In the genomic region with DNA sequence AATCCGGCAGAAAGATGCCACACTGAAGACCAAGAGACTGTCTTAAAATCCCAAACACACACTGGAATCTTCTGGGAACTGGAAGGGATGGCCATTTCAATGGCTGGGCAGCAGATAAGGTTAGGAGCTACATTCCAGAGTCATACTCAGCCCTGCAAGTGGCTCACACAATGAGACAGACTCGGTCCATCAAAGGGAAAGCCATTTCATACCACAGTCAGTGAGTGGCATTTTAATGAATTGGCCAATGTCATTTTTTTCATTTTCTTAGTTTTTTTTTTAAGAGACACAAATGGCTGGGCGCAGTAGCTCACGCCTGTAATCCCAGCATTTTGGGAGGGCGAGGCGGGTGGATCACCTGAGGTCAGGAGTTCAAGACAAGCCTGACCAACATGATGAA, we compare ENCODE assay signal across 35 cellular contexts.
"Had no signal": no experiment of that assay in that cellular context is flagged by ENCODE, and none has a peak within 500 bp of the region (broad histone marks: within the 10 kb centered on the region; RNA-seq: fewer than 3 reads in every experiment).

No MANE protein-coding gene starts in this region.

- H3K27ac ChIP-seq: body of pancreas, brain microvascular endothelial cell, breast epithelium, VCaP had no signal

- H3K4me1 ChIP-seq: body of pancreas, breast epithelium had no signal

- H3K4me3 Mint-ChIP-seq: activated CD4-positive, alpha-beta memory T cell treated with anti-CD3 and anti-CD28 coated beads, Interleukin-2, amount 10 ng/mL, durations not matched to agents 7 days and 5 days; activated CD4-positive, alpha-beta T cell treated with anti-CD3 and anti-CD28 coated beads for 36 hours; activated CD4-positive, alpha-beta T cell treated with anti-CD3 and anti-CD28 coated beads, Interleukin-2, amount 10 ng/mL, durations not matched to agents 7 days and 5 days; activated CD8-positive, alpha-beta memory T cell treated with anti-CD3 and anti-CD28 coated beads, Interleukin-2, amount 10 ng/mL, durations not matched to agents 7 days and 5 days; activated CD8-positive, alpha-beta T cell treated with anti-CD3 and anti-CD28 coated beads, Interleukin-2, amount 10 ng/mL, durations not matched to agents 7 days and 5 days; activated naive CD4-positive, alpha-beta T cell treated with anti-CD3 and anti-CD28 coated beads, Interleukin-2, amount 10 ng/mL, durations not matched to agents 7 days and 5 days; activated naive CD4-positive, alpha-beta T cell treated with anti-CD3 and anti-CD28 coated beads, Interleukin-2, amount 50 U/mL, for 24 hours; activated naive CD8-positive, alpha-beta T cell; activated naive CD8-positive, alpha-beta T cell treated with anti-CD3 and anti-CD28 coated beads, Interleukin-2, amount 10 ng/mL, durations not matched to agents 7 days and 5 days; activated naive CD8-positive, alpha-beta T cell treated with anti-CD3 and anti-CD28 coated beads, Interleukin-2, amount 50 U/mL, for 24 hours; activated T-cell treated with anti-CD3 and anti-CD28 coated beads, Interleukin-2, amount 50 U/mL, for 24 hours; T-helper 1 cell treated with Interleukin-12 subunit alpha and Interleukin-12 subunit beta and Interleukin-4 antibody, amounts not matched to agents 30 μg/mL and 1 μg/mL, for 36 hours; T-helper 2 cell treated with Interferon-gamma antibody and Interleukin-4, amounts not matched to agents 5 μg/mL and 100 μg/mL, for 36 hours had no signal

- H3K4me1 Mint-ChIP-seq: activated CD8-positive, alpha-beta memory T cell treated with anti-CD3 and anti-CD28 coated beads, Interleukin-2, amount 10 ng/mL, durations not matched to agents 7 days and 5 days had no signal

- H3K9me3 ChIP-seq: body of pancreas, breast epithelium had no signal

- H3K36me3 Mint-ChIP-seq: activated naive CD4-positive, alpha-beta T cell treated with anti-CD3 and anti-CD28 coated beads, Interleukin-2, amount 50 U/mL, for 24 hours; activated naive CD8-positive, alpha-beta T cell had no signal

- DNase-seq: activated CD4-positive, alpha-beta memory T cell treated with anti-CD3 and anti-CD28 coated beads, Interleukin-2, amount 10 ng/mL, durations not matched to agents 7 days and 5 days; activated CD4-positive, alpha-beta T cell treated with anti-CD3 and anti-CD28 coated beads for 1 hour; activated CD4-positive, alpha-beta T cell treated with anti-CD3 and anti-CD28 coated beads for 36 hours; activated CD4-positive, alpha-beta T cell treated with anti-CD3 and anti-CD28 coated beads for 48 hours; activated CD4-positive, alpha-beta T cell treated with anti-CD3 and anti-CD28 coated beads, Interleukin-2, amount 10 ng/mL, durations not matched to agents 7 days and 5 days; activated CD4-positive, alpha-beta T cell treated with anti-CD3 and anti-CD28 coated beads, Interleukin-2, amount 50 U/mL, for 48 hours; activated CD4-positive, CD25-positive, alpha-beta regulatory T cell; activated CD8-positive, alpha-beta memory T cell treated with anti-CD3 and anti-CD28 coated beads for 24 hours; activated CD8-positive, alpha-beta memory T cell treated with anti-CD3 and anti-CD28 coated beads, Interleukin-2, amount 10 ng/mL, durations not matched to agents 7 days and 5 days; activated CD8-positive, alpha-beta memory T cell treated with anti-CD3 and anti-CD28 coated beads, Interleukin-2, amount 50 U/mL, for 48 hours; activated CD8-positive, alpha-beta T cell treated with anti-CD3 and anti-CD28 coated beads, Interleukin-2, amount 10 ng/mL, durations not matched to agents 7 days and 5 days; activated effector memory CD4-positive, alpha-beta T cell treated with Interleukin-2 at 50 U/mL for 16 hours; activated gamma-delta T cell; activated naive CD4-positive, alpha-beta T cell treated with anti-CD3 and anti-CD28 coated beads, Interleukin-2, amount 10 ng/mL, durations not matched to agents 7 days and 5 days; activated naive CD4-positive, alpha-beta T cell treated with Interleukin-2 at 50 U/mL for 16 hours; activated naive CD8-positive, alpha-beta T cell treated with anti-CD3 and anti-CD28 coated beads, Interleukin-2, amount 10 ng/mL, durations not matched to agents 7 days and 5 days; activated naive CD8-positive, alpha-beta T cell treated with anti-CD3 and anti-CD28 coated beads, Interleukin-2, amount 50 U/mL, for 24 hours; activated T-cell treated with anti-CD3 and anti-CD28 coated beads, Interleukin-2, amount 50 U/mL, for 24 hours; activated T-cell treated with anti-CD3 and anti-CD28 coated beads, Interleukin-2, amount 50 U/mL, for 48 hours; amniotic stem cell; aorta; body of pancreas; brain microvascular endothelial cell; central memory CD4-positive, alpha-beta T cell; T-helper 1 cell; T-helper 2 cell; T-helper 9 cell had no signal

- H3K27ac Mint-ChIP-seq: activated CD4-positive, alpha-beta memory T cell treated with anti-CD3 and anti-CD28 coated beads, Interleukin-2, amount 10 ng/mL, durations not matched to agents 7 days and 5 days; activated CD4-positive, alpha-beta T cell treated with anti-CD3 and anti-CD28 coated beads for 36 hours; activated CD4-positive, alpha-beta T cell treated with anti-CD3 and anti-CD28 coated beads, Interleukin-2, amount 10 ng/mL, durations not matched to agents 7 days and 5 days; activated CD8-positive, alpha-beta memory T cell treated with anti-CD3 and anti-CD28 coated beads, Interleukin-2, amount 10 ng/mL, durations not matched to agents 7 days and 5 days; activated CD8-positive, alpha-beta T cell treated with anti-CD3 and anti-CD28 coated beads, Interleukin-2, amount 10 ng/mL, durations not matched to agents 7 days and 5 days; activated naive CD4-positive, alpha-beta T cell treated with anti-CD3 and anti-CD28 coated beads, Interleukin-2, amount 10 ng/mL, durations not matched to agents 7 days and 5 days; activated naive CD4-positive, alpha-beta T cell treated with anti-CD3 and anti-CD28 coated beads, Interleukin-2, amount 50 U/mL, for 24 hours; activated naive CD8-positive, alpha-beta T cell; activated naive CD8-positive, alpha-beta T cell treated with anti-CD3 and anti-CD28 coated beads, Interleukin-2, amount 10 ng/mL, durations not matched to agents 7 days and 5 days; activated naive CD8-positive, alpha-beta T cell treated with anti-CD3 and anti-CD28 coated beads, Interleukin-2, amount 50 U/mL, for 24 hours; activated T-cell treated with anti-CD3 and anti-CD28 coated beads, Interleukin-2, amount 50 U/mL, for 24 hours; activated T-helper 2 cell treated with anti-CD3 and anti-CD28 coated beads, Interferon-gamma antibody, Interleukin-2, Interleukin-4, amounts not matched to agents 10 μg/mL and 5 μg/mL and 100 μg/mL, durations not matched to agents 14 hours and 24 hours and 36 hours; T-helper 1 cell treated with Interleukin-12 subunit alpha and Interleukin-12 subunit beta and Interleukin-4 antibody, amounts not matched to agents 30 μg/mL and 1 μg/mL, for 36 hours; T-helper 2 cell treated with Interferon-gamma antibody and Interleukin-4, amounts not matched to agents 5 μg/mL and 100 μg/mL, for 36 hours had no signal

- H3K4me3 ChIP-seq: body of pancreas, breast epithelium had no signal

- H3K9me3 Mint-ChIP-seq: activated CD4-positive, alpha-beta memory T cell treated with anti-CD3 and anti-CD28 coated beads, Interleukin-2, amount 10 ng/mL, durations not matched to agents 7 days and 5 days; activated CD4-positive, alpha-beta T cell treated with anti-CD3 and anti-CD28 coated beads, Interleukin-2, amount 10 ng/mL, durations not matched to agents 7 days and 5 days; activated naive CD4-positive, alpha-beta T cell treated with anti-CD3 and anti-CD28 coated beads, Interleukin-2, amount 10 ng/mL, durations not matched to agents 7 days and 5 days; activated naive CD4-positive, alpha-beta T cell treated with anti-CD3 and anti-CD28 coated beads, Interleukin-2, amount 50 U/mL, for 24 hours; activated naive CD8-positive, alpha-beta T cell treated with anti-CD3 and anti-CD28 coated beads, Interleukin-2, amount 10 ng/mL, durations not matched to agents 7 days and 5 days; activated naive CD8-positive, alpha-beta T cell treated with anti-CD3 and anti-CD28 coated beads, Interleukin-2, amount 50 U/mL, for 24 hours; activated T-cell treated with anti-CD3 and anti-CD28 coated beads, Interleukin-2, amount 50 U/mL, for 24 hours; activated T-helper 2 cell treated with anti-CD3 and anti-CD28 coated beads, Interferon-gamma antibody, Interleukin-2, Interleukin-4, amounts not matched to agents 10 μg/mL and 5 μg/mL and 100 μg/mL, durations not matched to agents 14 hours and 24 hours and 36 hours; T-helper 1 cell treated with Interleukin-12 subunit alpha and Interleukin-12 subunit beta and Interleukin-4 antibody, amounts not matched to agents 30 μg/mL and 1 μg/mL, for 36 hours; T-helper 2 cell treated with Interferon-gamma antibody and Interleukin-4, amounts not matched to agents 5 μg/mL and 100 μg/mL, for 36 hours had no signal

- ATAC-seq: activated CD4-positive, alpha-beta T cell treated with anti-CD3 and anti-CD28 coated beads for 36 hours; activated CD4-positive, CD25-positive, alpha-beta regulatory T cell treated with anti-CD3 and anti-CD28 coated beads, Interleukin-2, amount 50 U/mL, for 24 hours; activated CD8-positive, alpha-beta memory T cell treated with anti-CD3 and anti-CD28 coated beads, Interleukin-2, amount 10 ng/mL, durations not matched to agents 7 days and 5 days; activated CD8-positive, alpha-beta T cell treated with anti-CD3 and anti-CD28 coated beads, Interleukin-2, amount 10 ng/mL, durations not matched to agents 7 days and 5 days; activated naive CD8-positive, alpha-beta T cell treated with anti-CD3 and anti-CD28 coated beads, Interleukin-2, amount 50 U/mL, for 24 hours; body of pancreas had no signal

- H3K27me3 ChIP-seq: body of pancreas, brain microvascular endothelial cell, breast epithelium had no signal

- H3K36me3 ChIP-seq: brain microvascular endothelial cell, breast epithelium had no signal

- H3K27me3 Mint-ChIP-seq: activated CD4-positive, alpha-beta memory T cell treated with anti-CD3 and anti-CD28 coated beads, Interleukin-2, amount 10 ng/mL, durations not matched to agents 7 days and 5 days; activated CD4-positive, alpha-beta T cell treated with anti-CD3 and anti-CD28 coated beads for 36 hours; activated CD4-positive, alpha-beta T cell treated with anti-CD3 and anti-CD28 coated beads, Interleukin-2, amount 10 ng/mL, durations not matched to agents 7 days and 5 days; activated CD8-positive, alpha-beta memory T cell treated with anti-CD3 and anti-CD28 coated beads, Interleukin-2, amount 10 ng/mL, durations not matched to agents 7 days and 5 days; activated naive CD4-positive, alpha-beta T cell treated with anti-CD3 and anti-CD28 coated beads, Interleukin-2, amount 10 ng/mL, durations not matched to agents 7 days and 5 days; activated naive CD4-positive, alpha-beta T cell treated with anti-CD3 and anti-CD28 coated beads, Interleukin-2, amount 50 U/mL, for 24 hours; activated naive CD8-positive, alpha-beta T cell; activated naive CD8-positive, alpha-beta T cell treated with anti-CD3 and anti-CD28 coated beads, Interleukin-2, amount 10 ng/mL, durations not matched to agents 7 days and 5 days; activated naive CD8-positive, alpha-beta T cell treated with anti-CD3 and anti-CD28 coated beads, Interleukin-2, amount 50 U/mL, for 24 hours; activated T-cell treated with anti-CD3 and anti-CD28 coated beads, Interleukin-2, amount 50 U/mL, for 24 hours had no signal
